Comparison of ENCODE assay signal across 8 cellular contexts in the genomic region with DNA sequence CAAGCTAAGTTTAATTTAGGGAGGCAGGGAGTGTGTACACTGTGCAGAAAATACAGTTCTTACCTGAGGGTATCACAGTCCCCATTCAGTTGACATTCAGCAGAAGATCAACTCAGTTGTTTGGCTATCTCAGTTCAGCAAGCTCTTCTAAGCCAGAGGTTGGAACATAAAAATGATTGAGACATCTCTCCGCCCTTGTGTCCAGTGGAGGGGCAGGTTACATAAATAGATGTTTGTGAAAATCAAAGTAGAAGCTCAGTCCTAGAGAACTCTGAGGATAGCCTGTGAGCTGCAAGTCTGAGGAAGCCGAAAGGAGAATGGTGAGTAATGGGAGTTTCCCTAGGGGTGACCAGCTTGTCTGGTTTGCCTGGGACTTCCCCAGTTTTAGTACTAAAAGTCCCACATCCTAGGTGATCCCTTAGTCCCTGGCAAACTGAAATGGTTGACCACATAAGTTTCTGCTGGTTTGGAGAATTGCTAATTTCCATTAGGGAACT.
DNase-seq lines count a peak whose midpoint lies in the region; ATAC-seq and TF ChIP-seq lines count a peak whose summit lies in the region.

No MANE protein-coding gene starts in this region.

- no peaks in the 10 kb centered on the region for H3K9me3 Mint-ChIP-seq in activated CD8-positive, alpha-beta memory T cell treated with anti-CD3 and anti-CD28 coated beads, Interleukin-2, amount 10 ng/mL, durations not matched to agents 7 days and 5 days (ENCODE audit: low read depth)
- no peaks in the 10 kb centered on the region for H3K9me3 Mint-ChIP-seq in activated B cell treated with CpG ODN at 0.5 μM for 24 hours

- no peak overlapping the region for H3K4me3 Mint-ChIP-seq in activated CD8-positive, alpha-beta memory T cell treated with anti-CD3 and anti-CD28 coated beads, Interleukin-2, amount 10 ng/mL, durations not matched to agents 7 days and 5 days
- H3K4me3 Mint-ChIP-seq in activated B cell treated with CpG ODN at 0.5 μM for 24 hours: peak overlapping the region; percentile 74

- CTCF ChIA-PET in activated CD8-positive, alpha-beta memory T cell treated with anti-CD3 and anti-CD28 coated beads, Interleukin-2, amount 10 ng/mL, durations not matched to agents 7 days and 5 days (lab: Charles Lee): interaction anchor here (1.2 to 1.8 kb wide), 3 partner anchors 9 to 15 kb away, joined by 3 to 8 read pairs (median 5); no protein-coding TSS in a partner anchor
- CTCF ChIA-PET in activated B cell treated with CpG ODN at 0.5 μM for 24 hours (lab: Charles Lee): interaction anchor here (0.7 to 1.5 kb wide), 8 partner anchors 9 to 408 kb away, joined by 3 to 12 read pairs (median 5); a partner anchor contains a TSS

- DNase-seq in activated CD8-positive, alpha-beta memory T cell treated with anti-CD3 and anti-CD28 coated beads, Interleukin-2, amount 10 ng/mL, durations not matched to agents 7 days and 5 days: no peak
- no peak for DNase-seq in activated CD8-positive, alpha-beta memory T cell treated with anti-CD3 and anti-CD28 coated beads for 24 hours
- no peak for DNase-seq in activated B cell treated with CpG ODN at 0.5 μM for 24 hours
- DNase-seq in stimulated activated CD8-positive, alpha-beta memory T cell treated with anti-CD3 and anti-CD28 coated beads, Interleukin-4, amount 100 ng/mL, for 48 hours: peak; percentile 30
- DNase-seq in T-helper 9 cell: no peak
- no peak for DNase-seq in NK-92 (lab: John Stamatoyannopoulos, UW; ENCODE audit: unreplicated experiment)
- DNase-seq in NCI-H1048 (lab: John Stamatoyannopoulos, UW): no peak

- peaks cover 10% of the 10 kb centered on the region for H3K4me1 Mint-ChIP-seq in activated CD8-positive, alpha-beta memory T cell treated with anti-CD3 and anti-CD28 coated beads, Interleukin-2, amount 10 ng/mL, durations not matched to agents 7 days and 5 days
- H3K4me1 Mint-ChIP-seq in activated B cell treated with CpG ODN at 0.5 μM for 24 hours: peaks cover 38% of the 10 kb centered on the region

- no peaks in the 10 kb centered on the region for H3K36me3 Mint-ChIP-seq in activated CD8-positive, alpha-beta memory T cell treated with anti-CD3 and anti-CD28 coated beads, Interleukin-2, amount 10 ng/mL, durations not matched to agents 7 days and 5 days
- H3K36me3 Mint-ChIP-seq in activated B cell treated with CpG ODN at 0.5 μM for 24 hours (ENCODE audit: low read depth): no peaks in the 10 kb centered on the region

- ATAC-seq in activated CD8-positive, alpha-beta memory T cell treated with anti-CD3 and anti-CD28 coated beads, Interleukin-2, amount 10 ng/mL, durations not matched to agents 7 days and 5 days: peak; percentile 23
- peak; percentile 89 for ATAC-seq in HG02840 (IDR thresholded peaks at IDR 0.05; ENCODE audit: low FRiP score, unreplicated experiment)
- peak; percentile 92 for ATAC-seq in activated B cell treated with CpG ODN at 0.5 μM for 24 hours (ENCODE audit: low read depth)

- intact Hi-C loops in activated B cell treated with CpG ODN at 0.5 μM for 24 hours (cut with micrococcal nuclease): loop anchor here (1.0 to 5.0 kb wide), 7 partner anchors 10 to 418 kb away; no protein-coding TSS in a partner anchor

- no peaks in the 10 kb centered on the region for H3K27me3 Mint-ChIP-seq in activated CD8-positive, alpha-beta memory T cell treated with anti-CD3 and anti-CD28 coated beads, Interleukin-2, amount 10 ng/mL, durations not matched to agents 7 days and 5 days
- no peaks in the 10 kb centered on the region for H3K27me3 Mint-ChIP-seq in activated B cell treated with CpG ODN at 0.5 μM for 24 hours

- POLR2A ChIA-PET in activated B cell treated with CpG ODN at 0.5 μM for 24 hours (lab: Charles Lee): interaction anchor here (0.8 to 2.6 kb wide), 14 partner anchors 10 to 251 kb away, joined by 3 to 43 read pairs (median 6); a partner anchor contains a TSS

- H3K27ac Mint-ChIP-seq in activated CD8-positive, alpha-beta memory T cell treated with anti-CD3 and anti-CD28 coated beads, Interleukin-2, amount 10 ng/mL, durations not matched to agents 7 days and 5 days: no peak overlapping the region
- H3K27ac Mint-ChIP-seq in activated B cell treated with CpG ODN at 0.5 μM for 24 hours: peak overlapping the region; percentile 85

- TF ChIP-seq CTCF in activated B cell treated with CpG ODN at 0.5 μM for 24 hours (IDR thresholded peaks at IDR 0.05): no peak

Comparison
In these comparisons a context has a peak if more than half of its experiments do, and no peak if none do; other contexts are left out.
1. ATAC-seq: peak in every context shown above with its lines; median percentile 92 in activated B cell treated with CpG ODN at 0.5 μM for 24 hours; 89 in HG02840; 23 in activated CD8-positive, alpha-beta memory T cell treated with anti-CD3 and anti-CD28 coated beads, Interleukin-2, amount 10 ng/mL, durations not matched to agents 7 days and 5 days.